ENCODE assay signal across 21 cellular contexts in genomic region chr20:14777571-14777970, GRCh38.
DNase-seq lines count a peak whose midpoint lies in the region; ATAC-seq, FAIRE-seq and TF ChIP-seq lines count a peak whose summit lies in the region.
"Had no signal": no experiment of that assay in that cellular context is flagged by ENCODE, and none has a peak within 500 bp of the region (broad histone marks: within the 10 kb centered on the region; RNA-seq: fewer than 3 reads in every experiment).

No MANE protein-coding gene starts in this region.

- WGBS in mammary epithelial cell (ENCODE audit: low coverage, missing lambda C conversion rate), result 88% methylated on average over 4 of the region's 4 CpGs

- no peak for TF ChIP-seq POLR2A in breast epithelium (IDR thresholded peaks at IDR 0.05)

- DNase-seq in mammary epithelial cell, result peak; percentile 51
- no peak for DNase-seq in breast epithelium (ENCODE audit: low spot score in 2 of 2)
- DNase-seq in bronchial epithelial cell (ENCODE audit: low read depth), result peak; percentile 94
- no peak for DNase-seq in keratinocyte (ENCODE audit: low read depth, low spot score)
- no peak for DNase-seq in EL
- no peak for DNase-seq in A673 (ENCODE audit: low spot score)
- no peak for DNase-seq in medulla oblongata (ENCODE audit: extremely low spot score)
- DNase-seq: 8988T; AML-193; Calu3; CD4-positive, alpha-beta T cell; DMS79; GDM1; GOT3; MM.1S; NCI-H1105; NCI-H187; NCI-H446; PC-9 had no signal

- in situ Hi-C loops in mammary epithelial cell (cut with MboI; ENCODE audit: low sequenced_read_pairs in 2 of 2), result no loop called here

- H3K27me3 ChIP-seq in mammary epithelial cell (ENCODE audit: insufficient read depth, low read length), result no peaks in the 10 kb centered on the region
- no peaks in the 10 kb centered on the region for H3K27me3 ChIP-seq in breast epithelium
- no peaks in the 10 kb centered on the region for H3K27me3 ChIP-seq in bronchial epithelial cell (ENCODE audit: control insufficient read depth, insufficient read depth, low read length)
- no peaks in the 10 kb centered on the region for H3K27me3 ChIP-seq in keratinocyte (ENCODE audit: control insufficient read depth, extremely low read depth, insufficient read depth, low read length)
- H3K27me3 ChIP-seq in A673 (replicated peaks; ENCODE audit: insufficient read depth, low read depth, low read length, poor library complexity), result no peaks in the 10 kb centered on the region

- CTCF ChIA-PET in mammary epithelial cell (lab: Charles Lee; ENCODE audit: low non-redundant PET), result no interaction called here
- CTCF ChIA-PET in A673 (lab: Charles Lee), result no interaction called here

- FAIRE-seq in bronchial epithelial cell (lab: Jason Lieb, UNC), result no peak
- FAIRE-seq in keratinocyte (lab: Jason Lieb, UNC), result peak; percentile 79

- H3K79me2 ChIP-seq in mammary epithelial cell (ENCODE audit: insufficient read depth, low read length) (no peaks in the 10 kb centered on the region), keratinocyte (ENCODE audit: control insufficient read depth, insufficient read depth, low read length) (no peaks in the 10 kb centered on the region)

- no peaks in the 10 kb centered on the region for H3K9me1 ChIP-seq in keratinocyte (ENCODE audit: control insufficient read depth, extremely low read depth, insufficient read depth, low read length)

- H3K4me2 ChIP-seq in mammary epithelial cell (ENCODE audit: insufficient read depth, low read depth, low read length), result no peak overlapping the region
- no peak overlapping the region for H3K4me2 ChIP-seq in keratinocyte (ENCODE audit: control insufficient read depth, extremely low read depth, insufficient read depth, low read depth, low read length)
- H3K4me2 ChIP-seq: PC-9 had no signal

- no peak for TF ChIP-seq CTCF in mammary epithelial cell (conservative IDR thresholded peaks at IDR 0.05 in 1 of 2, IDR thresholded peaks at IDR 0.05 in 1 of 2; ENCODE audit: extremely low read depth in 1 of 2, insufficient read depth in 1 of 2, low read depth in 1 of 2, low read length in 2 of 2)
- no peak for TF ChIP-seq CTCF in breast epithelium (IDR thresholded peaks at IDR 0.05)
- TF ChIP-seq CTCF in bronchial epithelial cell (IDR thresholded peaks at IDR 0.05; ENCODE audit: insufficient read depth, low read length, severe bottlenecking), result no peak
- TF ChIP-seq CTCF in keratinocyte (optimal IDR thresholded peaks at IDR 0.05 in 1 of 3, IDR thresholded peaks at IDR 0.05 in 1 of 3, conservative IDR thresholded peaks at IDR 0.05 in 1 of 3; ENCODE audit: extremely low read depth in 1 of 3, insufficient read depth in 2 of 3, low read length in 3 of 3), result no peak
- no peak for TF ChIP-seq CTCF in A673 (conservative IDR thresholded peaks at IDR 0.05; ENCODE audit: low read depth, low read length)

- POLR2A ChIA-PET in A673 (lab: Charles Lee; ENCODE audit: low non-redundant PET), result no interaction called here

- intact Hi-C loops in mammary epithelial cell (cut with micrococcal nuclease), result loop anchor here (2.0 to 10.0 kb wide), 2 partner anchors 255 to 443 kb away; partner anchors contain the start of gene FLRT3
- intact Hi-C loops in breast epithelium (cut with DNase I; ENCODE audit: low total_unique reads), result no loop called here
- intact Hi-C loops in A673 (cut with micrococcal nuclease; ENCODE audit: unreplicated experiment), result no loop called here

- H3K9me3 ChIP-seq in mammary epithelial cell (replicated peaks; ENCODE audit: insufficient read depth, low read length), result no peaks in the 10 kb centered on the region
- H3K9me3 ChIP-seq in breast epithelium, result no peaks in the 10 kb centered on the region
- H3K9me3 ChIP-seq in keratinocyte (ENCODE audit: control insufficient read depth, low read depth, low read length), result no peaks in the 10 kb centered on the region
- H3K9me3 ChIP-seq in A673 (ENCODE audit: low read depth, low read length, poor library complexity, severe bottlenecking), result no peaks in the 10 kb centered on the region

- H3K4me1 ChIP-seq in mammary epithelial cell (ENCODE audit: insufficient read depth, low read length) (peaks cover 9% of the 10 kb centered on the region), breast epithelium (no peaks in the 10 kb centered on the region), keratinocyte (ENCODE audit: control insufficient read depth, extremely low read depth, insufficient read depth, low read length) (peaks cover 17% of the 10 kb centered on the region), A673 (ENCODE audit: insufficient read depth, low read length, poor library complexity, severe bottlenecking) (no peaks in the 10 kb centered on the region)

- BruUV-seq in mammary epithelial cell (replicated peaks; lab: Mats Ljungman, UMichigan) (no TSS peak), A673 (replicated peaks; lab: Mats Ljungman, UMichigan) (no TSS peak)

- H3K36me3 ChIP-seq in mammary epithelial cell (ENCODE audit: insufficient read depth, low read length), result no peaks in the 10 kb centered on the region
- H3K36me3 ChIP-seq in breast epithelium, result no peaks in the 10 kb centered on the region
- H3K36me3 ChIP-seq in bronchial epithelial cell (ENCODE audit: control insufficient read depth, insufficient read depth, low read length), result no peaks in the 10 kb centered on the region
- H3K36me3 ChIP-seq in keratinocyte (ENCODE audit: control insufficient read depth in 2 of 2, extremely low read depth in 1 of 2, insufficient read depth in 2 of 2, low read length in 2 of 2), result no peaks in the 10 kb centered on the region
- no peaks in the 10 kb centered on the region for H3K36me3 ChIP-seq in A673 (ENCODE audit: insufficient read depth, low read length, poor library complexity, severe bottlenecking)

- H3K27ac ChIP-seq in mammary epithelial cell (ENCODE audit: insufficient read depth, low read depth, low read length), result no peak overlapping the region
- H3K27ac ChIP-seq in breast epithelium, result no peak overlapping the region
- no peak overlapping the region for H3K27ac ChIP-seq in keratinocyte (ENCODE audit: control insufficient read depth, insufficient read depth, low read length)
- no peak overlapping the region for H3K27ac ChIP-seq in A673 (ENCODE audit: low read depth, low read length, poor library complexity, severe bottlenecking)
- H3K27ac ChIP-seq: PC-9 had no signal

- H4K20me1 ChIP-seq in mammary epithelial cell (ENCODE audit: insufficient read depth, low read length), result no peaks in the 10 kb centered on the region
- no peaks in the 10 kb centered on the region for H4K20me1 ChIP-seq in keratinocyte (ENCODE audit: control insufficient read depth, extremely low read depth, insufficient read depth, low read length)

- no peak overlapping the region for H2AFZ ChIP-seq in mammary epithelial cell (ENCODE audit: low read depth, low read length)
- H2AFZ ChIP-seq in keratinocyte (ENCODE audit: control insufficient read depth, low read length), result no peak overlapping the region
- H2AFZ ChIP-seq: PC-9 had no signal

- no peak for ATAC-seq in HG03039 (IDR thresholded peaks at IDR 0.05; ENCODE audit: unreplicated experiment)
- ATAC-seq: Right ventricle myocardium inferior had no signal

- H3K4me3 ChIP-seq in mammary epithelial cell (replicated peaks in 1 of 3; ENCODE audit: insufficient read depth in 1 of 3, low read depth in 2 of 3, low read length in 3 of 3), result no peak overlapping the region
- H3K4me3 ChIP-seq in breast epithelium, result no peak overlapping the region
- H3K4me3 ChIP-seq in bronchial epithelial cell (ENCODE audit: low read depth, low read length), result no peak overlapping the region
- H3K4me3 ChIP-seq in keratinocyte (ENCODE audit: control insufficient read depth in 2 of 3, extremely low read depth in 1 of 3, insufficient read depth in 2 of 3, low read depth in 1 of 3, low read length in 3 of 3), result no peak overlapping the region
- no peak overlapping the region for H3K4me3 ChIP-seq in A673 (ENCODE audit: low read depth, low read length, poor library complexity, severe bottlenecking)
- H3K4me3 ChIP-seq: PC-9 had no signal

- dilution Hi-C loops in mammary epithelial cell (cut with HindIII; ENCODE audit: low sequenced_read_pairs) (loop anchor here (5.0 kb wide), 1 partner anchor 35 kb away; no protein-coding TSS in a partner anchor), keratinocyte (cut with MboI; ENCODE audit: extremely low pct_ligation_motif_present, low sequenced_read_pairs) (no loop called here)

- no peak overlapping the region for H3K9ac ChIP-seq in mammary epithelial cell (ENCODE audit: insufficient read depth, low read length)
- H3K9ac ChIP-seq in keratinocyte (ENCODE audit: control insufficient read depth, extremely low read depth, insufficient read depth, low read length), result no peak overlapping the region

Comparison
In these comparisons a context has a peak if more than half of its experiments do, and no peak if none do; other contexts are left out.
1. DNase-seq: peak in mammary epithelial cell (single experiment) and bronchial epithelial cell (single experiment); none in breast epithelium (0 of 2), keratinocyte (single experiment), EL (single experiment), A673 (single experiment) and medulla oblongata (single experiment).